ENCODE assay signal across 35 cellular contexts in genomic region chr14:38884109-38884508, GRCh38.
"Had no signal": no experiment of that assay in that cellular context is flagged by ENCODE, and none has a peak within 500 bp of the region (broad histone marks: within the 10 kb centered on the region; RNA-seq: fewer than 3 reads in every experiment).

No MANE protein-coding gene starts in this region.

- H3K4me3 ChIP-seq: MG63 had no signal

- H3K9ac ChIP-seq: KMS-11 had no signal

- H3K4me2 ChIP-seq: KMS-11 had no signal

- H3K36me3 ChIP-seq: MG63 had no signal

- H3K9me3 ChIP-seq: MG63 had no signal

- H3K27ac ChIP-seq: KMS-11 had no signal

- DNase-seq: Karpas-422, Kasumi-1, MG63, MM.1S, MV-4-11, NCI-H1048, NCI-H1092, NCI-H1092 treated with DMSO at 0.1 percent for 48 hours, NCI-H1105, NCI-H1105 treated with DMSO at 0.1 percent for 48 hours, NCI-H1417, NCI-H1417 treated with DMSO at 0.1 percent for 48 hours, NCI-H1436, NCI-H1436 treated with DMSO at 0.1 percent for 48 hours, NCI-H146, NCI-H1694, NCI-H1694 treated with DMSO at 0.1 percent for 48 hours, NCI-H187, NCI-H187 treated with DMSO at 0.1 percent for 48 hours, NCI-H1930, NCI-H2029, NCI-H2029 treated with DMSO at 0.1 percent for 48 hours, NCI-H2081, NCI-H2081 treated with DMSO at 0.1 percent for 48 hours, NCI-H2107, NCI-H2171, NCI-H2171 treated with DMSO at 0.1 percent for 48 hours, NCI-H2227 treated with DMSO at 0.1 percent for 48 hours, NCI-H226, NCI-H345, NCI-H446, NCI-H446 treated with DMSO at 0.1 percent for 48 hours, NCI-H510A, NCI-H510A treated with DMSO at 0.1 percent for 48 hours had no signal

- H3K27me3 ChIP-seq: MG63 had no signal
